Comparison of ENCODE assay signal across 13 cellular contexts in the genomic region with DNA sequence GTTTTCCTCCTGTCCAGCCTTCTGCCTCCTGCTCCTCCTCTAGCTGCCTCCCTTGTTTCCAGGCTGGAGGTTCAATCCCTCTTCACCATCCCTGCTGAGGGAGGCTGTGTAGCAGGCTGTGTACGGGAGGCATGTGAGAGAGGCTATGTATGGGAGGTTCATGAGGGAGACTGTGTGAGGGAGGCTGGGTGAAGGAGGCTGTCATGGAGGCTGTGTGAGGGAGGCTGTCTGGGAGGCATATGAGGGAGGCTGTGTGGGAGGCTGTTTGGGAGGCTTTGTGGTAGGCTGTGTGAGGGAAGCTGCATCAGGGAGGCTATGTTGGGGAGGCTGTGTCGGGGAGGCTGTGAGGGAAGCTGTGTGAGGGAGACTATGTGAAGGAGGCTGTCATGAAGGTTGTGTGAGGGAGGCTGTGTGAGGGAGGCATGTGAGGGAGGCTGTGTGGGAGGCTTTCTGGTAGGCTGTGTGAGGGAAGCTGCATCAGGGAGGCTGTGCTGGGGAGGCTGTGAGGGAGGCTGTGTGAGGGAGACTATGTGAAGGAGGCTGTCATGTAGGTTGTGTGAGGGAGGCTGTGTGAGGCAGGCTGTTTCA.
"Had no signal": no experiment of that assay in that cellular context is flagged by ENCODE, and none has a peak within 500 bp of the region (broad histone marks: within the 10 kb centered on the region; RNA-seq: fewer than 3 reads in every experiment).

No MANE protein-coding gene starts in this region.

- H3K9me3 ChIP-seq: esophagus squamous epithelium had no signal

- ATAC-seq: stimulated activated naive CD8-positive, alpha-beta T cell treated with anti-CD3 and anti-CD28 coated beads, Interleukin-15, Interleukin-2, amounts not matched to agents 100 U/mL and 50 U/mL, for 24 hours had no signal

- DNase-seq: activated CD4-positive, alpha-beta T cell treated with anti-CD3 and anti-CD28 coated beads, Interleukin-2, amount 50 U/mL, for 1 hour; activated CD4-positive, CD25-positive, alpha-beta regulatory T cell treated with anti-CD3 and anti-CD28 coated beads, Interleukin-2, amount 50 U/mL, for 72 hours; activated CD8-positive, alpha-beta memory T cell treated with anti-CD3 and anti-CD28 coated beads for 24 hours; activated naive CD8-positive, alpha-beta T cell treated with anti-CD3 and anti-CD28 coated beads for 36 hours; effector CD4-positive, alpha-beta T cell; esophagus squamous epithelium; lower lobe of right lung; occipital lobe; stimulated activated naive CD8-positive, alpha-beta T cell treated with anti-CD3 and anti-CD28 coated beads, Interleukin-15, Interleukin-2, amounts not matched to agents 100 U/mL and 50 U/mL, for 24 hours; T-helper 2 cell had no signal

- H3K27me3 ChIP-seq: esophagus squamous epithelium, tibial nerve had no signal

- H3K27ac ChIP-seq: coronary artery, esophagus squamous epithelium, lower lobe of right lung, tibial nerve, VCaP had no signal

- H3K4me1 ChIP-seq: esophagus squamous epithelium, lower lobe of right lung, tibial nerve had no signal

- H3K4me3 ChIP-seq: coronary artery, esophagus squamous epithelium, lower lobe of right lung, tibial nerve had no signal

- H3K36me3 ChIP-seq: esophagus squamous epithelium, lower lobe of right lung had no signal
